ENCODE assay signal across 35 cellular contexts in genomic region chr16:1079786-1080525, GRCh38. TPM values are rescaled to one million over a fixed set of nuclear protein-coding genes. Genes with fewer than 3 reads are reported as not detected.
"Had no signal": no experiment of that assay in that cellular context is flagged by ENCODE, and none has a peak within 500 bp of the region (broad histone marks: within the 10 kb centered on the region; RNA-seq: fewer than 3 reads in every experiment).

No MANE protein-coding gene starts in this region.

- H3K9me3 Mint-ChIP-seq: activated CD4-positive, alpha-beta T cell treated with anti-CD3 and anti-CD28 coated beads, Interleukin-2, amount 10 ng/mL, durations not matched to agents 24 days and 14 days; activated T-helper 17 cell treated with anti-CD3 and anti-CD28 coated beads, Interleukin-2, amount 50 U/mL, for 72 hours had no signal

- H3K36me3 Mint-ChIP-seq: activated naive CD8-positive, alpha-beta T cell treated with anti-CD3 and anti-CD28 coated beads for 36 hours had no signal

- H3K27ac Mint-ChIP-seq: activated CD4-positive, alpha-beta T cell treated with anti-CD3 and anti-CD28 coated beads, Interleukin-2, amount 10 ng/mL, durations not matched to agents 24 days and 14 days; activated CD8-positive, alpha-beta T cell treated with anti-CD3 and anti-CD28 coated beads for 36 hours; activated naive CD8-positive, alpha-beta T cell treated with anti-CD3 and anti-CD28 coated beads for 36 hours; activated T-cell treated with anti-CD3 and anti-CD28 coated beads, Interleukin-2, amount 50 U/mL, for 72 hours; activated T-helper 17 cell treated with anti-CD3 and anti-CD28 coated beads, Interleukin-2, amount 50 U/mL, for 72 hours had no signal

- DNase-seq: activated CD4-positive, alpha-beta T cell treated with anti-CD3 and anti-CD28 coated beads, Interleukin-2, amount 10 ng/mL, durations not matched to agents 24 days and 14 days; activated CD4-positive, alpha-beta T cell treated with anti-CD3 and anti-CD28 coated beads, Interleukin-2, amount 50 U/mL, for 4 hours; activated CD8-positive, alpha-beta T cell treated with anti-CD3 and anti-CD28 coated beads for 36 hours; activated effector memory CD4-positive, alpha-beta T cell treated with anti-CD3 and anti-CD28 coated beads, Interleukin-2, amount 50 U/mL, for 16 hours; activated naive CD4-positive, alpha-beta T cell; activated naive CD4-positive, alpha-beta T cell treated with anti-CD3 and anti-CD28 coated beads, Interleukin-2, amount 50 U/mL, for 16 hours; activated naive CD8-positive, alpha-beta T cell treated with anti-CD3 and anti-CD28 coated beads for 36 hours; activated T-cell treated with anti-CD3 and anti-CD28 coated beads, Interleukin-2, amount 50 U/mL, for 1 hour; activated T-cell treated with anti-CD3 and anti-CD28 coated beads, Interleukin-2, amount 50 U/mL, for 72 hours; amniotic stem cell; aorta; brain microvascular endothelial cell; central memory CD4-positive, alpha-beta T cell; MM.1S; NCI-H1092 treated with DMSO at 0.1 percent for 48 hours; NCI-H1417; NCI-H146; NCI-H187; NCI-H2029 treated with DMSO at 0.1 percent for 48 hours; NCI-H2107; NCI-H2171; NCI-H510A; NCI-H526; NCI-H748 treated with DMSO at 0.1 percent for 48 hours; PC-9; Right ventricle myocardium superior; SW 1271; T-helper 1 cell; T-helper 2 cell; T-helper 9 cell had no signal

- H3K36me3 ChIP-seq: brain microvascular endothelial cell had no signal

- H3K4me3 Mint-ChIP-seq: activated CD4-positive, alpha-beta T cell treated with anti-CD3 and anti-CD28 coated beads, Interleukin-2, amount 10 ng/mL, durations not matched to agents 24 days and 14 days; activated CD8-positive, alpha-beta T cell treated with anti-CD3 and anti-CD28 coated beads for 36 hours; activated naive CD8-positive, alpha-beta T cell treated with anti-CD3 and anti-CD28 coated beads for 36 hours; activated T-cell treated with anti-CD3 and anti-CD28 coated beads, Interleukin-2, amount 50 U/mL, for 72 hours; activated T-helper 17 cell treated with anti-CD3 and anti-CD28 coated beads, Interleukin-2, amount 50 U/mL, for 72 hours had no signal

- H3K4me1 Mint-ChIP-seq: activated CD4-positive, alpha-beta T cell treated with anti-CD3 and anti-CD28 coated beads, Interleukin-2, amount 10 ng/mL, durations not matched to agents 24 days and 14 days; activated naive CD8-positive, alpha-beta T cell treated with anti-CD3 and anti-CD28 coated beads for 36 hours; activated T-helper 17 cell treated with anti-CD3 and anti-CD28 coated beads, Interleukin-2, amount 50 U/mL, for 72 hours had no signal

- ATAC-seq: activated CD8-positive, alpha-beta T cell treated with anti-CD3 and anti-CD28 coated beads for 36 hours; activated T-cell treated with anti-CD3 and anti-CD28 coated beads, Interleukin-2, amount 50 U/mL, for 72 hours; activated T-helper 17 cell treated with anti-CD3 and anti-CD28 coated beads, Interleukin-2, amount 50 U/mL, for 72 hours had no signal

- H3K4me3 ChIP-seq: PC-9 had no signal

- H3K27ac ChIP-seq: brain microvascular endothelial cell, PC-9 had no signal

RNA-seq across cellular contexts. Expression of gene SSTR5, which starts 7.4 kb away (rescaled TPM):
- total RNA-seq: activated CD4-positive, alpha-beta T cell treated with anti-CD3 and anti-CD28 coated beads, Interleukin-2, amount 10 ng/mL, durations not matched to agents 24 days and 14 days; activated CD8-positive, alpha-beta memory T cell treated with anti-CD3 and anti-CD28 coated beads for 36 hours; activated CD8-positive, alpha-beta T cell treated with anti-CD3 and anti-CD28 coated beads for 36 hours; activated naive CD8-positive, alpha-beta T cell treated with anti-CD3 and anti-CD28 coated beads for 36 hours; activated T-cell treated with anti-CD3 and anti-CD28 coated beads, Interleukin-2, amount 50 U/mL, for 72 hours; activated T-helper 17 cell treated with anti-CD3 and anti-CD28 coated beads, Interleukin-2, amount 50 U/mL, for 72 hours; cerebellum; OCI-LY7; PC-9 had no signal

RNA-seq across cellular contexts. Expression of gene C1QTNF8, which starts 16.1 kb away (rescaled TPM):
- total RNA-seq: activated CD4-positive, alpha-beta T cell treated with anti-CD3 and anti-CD28 coated beads, Interleukin-2, amount 10 ng/mL, durations not matched to agents 24 days and 14 days; activated CD8-positive, alpha-beta memory T cell treated with anti-CD3 and anti-CD28 coated beads for 36 hours; activated CD8-positive, alpha-beta T cell treated with anti-CD3 and anti-CD28 coated beads for 36 hours; activated naive CD8-positive, alpha-beta T cell treated with anti-CD3 and anti-CD28 coated beads for 36 hours; activated T-cell treated with anti-CD3 and anti-CD28 coated beads, Interleukin-2, amount 50 U/mL, for 72 hours; activated T-helper 17 cell treated with anti-CD3 and anti-CD28 coated beads, Interleukin-2, amount 50 U/mL, for 72 hours; cerebellum; LHCN-M2; OCI-LY7; PC-9 had no signal
